ENCODE assay signal across 8 cellular contexts in the genomic region with DNA sequence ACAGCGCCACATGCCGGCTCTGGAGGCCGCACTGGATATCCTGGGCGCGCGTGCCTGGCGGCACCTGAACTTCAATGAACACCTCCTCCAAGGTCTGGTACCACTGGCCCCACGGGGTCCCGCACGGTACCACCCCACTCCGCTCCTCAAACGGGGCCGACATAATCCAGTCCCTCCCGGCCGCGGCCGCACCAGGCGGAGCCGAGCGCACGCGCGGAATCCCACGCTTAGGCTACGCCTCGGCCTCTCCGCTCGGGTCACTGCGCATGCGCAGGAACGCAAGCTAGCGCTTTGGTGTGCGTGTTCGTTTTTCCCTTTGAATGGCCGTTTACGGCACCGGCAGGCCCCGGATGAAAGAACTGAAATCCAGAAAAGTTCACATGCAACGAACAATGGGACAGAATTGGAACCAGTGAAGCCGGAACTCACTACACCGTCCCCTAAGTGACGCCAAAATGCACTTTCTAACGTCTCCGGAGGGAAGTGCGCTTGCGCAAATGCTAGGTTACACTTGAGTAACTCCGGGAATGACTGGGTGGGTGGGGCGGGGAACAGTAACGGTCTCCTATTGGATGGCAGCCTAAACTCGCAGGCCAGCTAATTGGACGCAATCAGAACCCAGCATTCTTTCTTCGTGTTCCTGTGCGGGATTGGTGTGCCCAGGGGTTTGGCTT. TPM values are rescaled to one million over a fixed set of nuclear protein-coding genes. Genes with fewer than 3 reads are reported as not detected.
DNase-seq lines count a peak whose midpoint lies in the region; ATAC-seq and TF ChIP-seq lines count a peak whose summit lies in the region.

Gene NUDCD2 (minus strand): TSS at position 215 of the 674 bp plus-strand sequence. CDS start 52 bp downstream, at position 163.

- ATAC-seq in RWPE2 (ENCODE audit: low read depth), result peak; percentile 85
- ATAC-seq in natural killer cell treated with Interleukin-12 subunit alpha and Interleukin-12 subunit beta and Interleukin-15 and Interleukin-18, amount 100 ng/mL, for 72 hours, result peak; percentile 93 to 95
- ATAC-seq in stimulated activated naive CD8-positive, alpha-beta T cell treated with anti-CD3 and anti-CD28 coated beads, Interleukin-15, Interleukin-2, amounts not matched to agents 100 U/mL and 50 U/mL, for 24 hours, result peak; percentile 89

- H3K36me3 Mint-ChIP-seq in natural killer cell treated with Interleukin-12 subunit alpha and Interleukin-12 subunit beta and Interleukin-15 and Interleukin-18, amount 100 ng/mL, for 72 hours, result peaks cover 13% of the 10 kb centered on the region

- peaks cover 27 to 32% of the 10 kb centered on the region in 2 donors for H3K4me1 Mint-ChIP-seq in natural killer cell treated with Interleukin-12 subunit alpha and Interleukin-12 subunit beta and Interleukin-15 and Interleukin-18, amount 100 ng/mL, for 72 hours (ENCODE audit: low read depth in 2 of 2)

- peak within 1 kb of the TSS; percentile 99 to 100 for H3K27ac Mint-ChIP-seq in natural killer cell treated with Interleukin-12 subunit alpha and Interleukin-12 subunit beta and Interleukin-15 and Interleukin-18, amount 100 ng/mL, for 72 hours

- TF ChIP-seq CTCF in RWPE2 (IDR thresholded peaks at IDR 0.05; ENCODE audit: poor library complexity, severe bottlenecking), result peak; percentile 30
- peak; percentile 18 for TF ChIP-seq CTCF in fibroblast of pulmonary artery (IDR thresholded peaks at IDR 0.05; ENCODE audit: low read length, missing control alignments)

- H3K36me3 ChIP-seq in RWPE2 (ENCODE audit: low read depth), result peaks cover 46% of the 10 kb centered on the region

- peak within 1 kb of the TSS; percentile 63 for H3K4me3 ChIP-seq in RWPE2 (ENCODE audit: severe bottlenecking)
- H3K4me3 ChIP-seq in fibroblast of pulmonary artery (replicated peaks; ENCODE audit: low read depth, low read length), result peak within 1 kb of the TSS; percentile 74

- no peaks in the 10 kb centered on the region for H3K9me3 Mint-ChIP-seq in natural killer cell treated with Interleukin-12 subunit alpha and Interleukin-12 subunit beta and Interleukin-15 and Interleukin-18, amount 100 ng/mL, for 72 hours

- H3K27me3 ChIP-seq in RWPE2 (ENCODE audit: insufficient read depth, poor library complexity, severe bottlenecking), result no peaks in the 10 kb centered on the region

- no peaks in the 10 kb centered on the region for H3K27me3 Mint-ChIP-seq in natural killer cell treated with Interleukin-12 subunit alpha and Interleukin-12 subunit beta and Interleukin-15 and Interleukin-18, amount 100 ng/mL, for 72 hours

- DNase-seq in ELR (ENCODE audit: low read depth) (peak; percentile 99), H4 (ENCODE audit: low spot score) (peak; percentile 98), LoVo (ENCODE audit: low spot score) (peak; percentile 98), RWPE2 (ENCODE audit: low spot score) (peak; percentile 98), fibroblast of pulmonary artery (ENCODE audit: low read depth) (peak; percentile 99)
- DNase-seq in activated T-helper 9 cell treated with anti-CD3 and anti-CD28 coated beads, Interleukin-2, amount 50 U/mL, for 16 hours (ENCODE audit: low read depth), result peak; percentile 92
- DNase-seq in natural killer cell treated with Interleukin-12 subunit alpha and Interleukin-12 subunit beta and Interleukin-15 and Interleukin-18, amount 100 ng/mL, for 72 hours (ENCODE audit: low spot score), result peak; percentile 95
- DNase-seq in stimulated activated naive CD8-positive, alpha-beta T cell treated with anti-CD3 and anti-CD28 coated beads, Interleukin-15, Interleukin-2, amounts not matched to agents 100 U/mL and 50 U/mL, for 24 hours, result peak; percentile 94

- H3K4me3 Mint-ChIP-seq in natural killer cell treated with Interleukin-12 subunit alpha and Interleukin-12 subunit beta and Interleukin-15 and Interleukin-18, amount 100 ng/mL, for 72 hours, result peak within 1 kb of the TSS; percentile 98

- peak within 1 kb of the TSS; percentile 86 for H3K27ac ChIP-seq in RWPE2 (ENCODE audit: poor library complexity, severe bottlenecking)

- peaks cover 22% of the 10 kb centered on the region for H3K4me1 ChIP-seq in RWPE2 (ENCODE audit: insufficient read depth, poor library complexity, severe bottlenecking)

- H3K9me3 ChIP-seq in RWPE2 (ENCODE audit: severe bottlenecking), result no peaks in the 10 kb centered on the region

RNA-seq across cellular contexts. Expression of gene NUDCD2, which starts in this region (rescaled TPM):
- 11.9 and 14.0 TPM in 2 replicates for total RNA-seq in H4 (2014; rRNA removed; shearing (Covaris generic))
- total RNA-seq in natural killer cell treated with Interleukin-12 subunit alpha and Interleukin-12 subunit beta and Interleukin-15 and Interleukin-18, amount 100 ng/mL, for 72 hours, result 10 to 100 TPM; 25.4 to 43.3 TPM

Comparison
In these comparisons a context has a peak if more than half of its experiments do, and no peak if none do; other contexts are left out.
1. Peak in every context shown above with its lines: DNase-seq, ATAC-seq, H3K4me3 ChIP-seq and H3K27ac ChIP-seq.